ENCODE assay signal across 18 cellular contexts in the genomic region with DNA sequence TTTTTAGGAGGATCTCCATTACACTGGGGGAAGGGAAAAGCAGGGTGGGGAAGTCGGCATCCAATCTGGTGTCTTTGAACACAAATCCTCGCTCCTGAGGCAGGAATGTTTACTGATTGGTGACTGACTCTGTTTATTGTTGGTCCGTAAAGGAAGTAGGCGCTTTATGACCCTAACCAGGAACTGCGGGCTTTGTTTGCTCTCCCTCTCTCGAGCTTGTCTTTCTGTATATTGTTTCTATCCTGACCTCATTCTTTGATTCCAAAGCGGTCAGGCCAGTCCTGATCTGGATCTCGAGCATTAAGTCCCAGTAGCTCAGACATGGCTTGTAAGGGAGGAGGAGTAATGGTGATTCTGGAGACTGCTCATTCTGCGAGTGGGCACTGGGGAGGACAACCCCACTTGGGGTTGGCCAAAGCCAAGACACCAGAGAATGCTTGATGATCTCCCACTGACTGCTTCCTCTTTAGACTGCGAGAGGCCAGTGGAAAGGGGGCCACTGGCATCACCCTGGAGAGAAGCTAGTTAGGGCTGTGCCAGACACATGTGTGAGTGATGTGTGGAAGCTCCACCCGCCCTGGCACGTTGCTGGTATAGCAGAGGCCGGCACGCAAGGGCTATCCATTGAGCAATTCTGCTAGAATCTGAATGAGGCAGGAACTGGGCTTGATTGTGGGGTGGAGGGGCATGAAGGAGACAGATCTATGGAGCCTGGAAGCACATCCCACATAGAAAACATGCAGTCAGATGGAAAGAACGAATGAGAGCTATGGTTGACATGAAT.
A peak's percentile ranks its signal among the peaks of the same experiment; 100 is the strongest.
DNase-seq lines count a peak whose midpoint lies in the region; ATAC-seq, FAIRE-seq and TF ChIP-seq lines count a peak whose summit lies in the region.
"Had no signal": no experiment of that assay in that cellular context is flagged by ENCODE, and none has a peak within 500 bp of the region (broad histone marks: within the 10 kb centered on the region; RNA-seq: fewer than 3 reads in every experiment).

No MANE protein-coding gene starts in this region.

- WGBS in prostate gland: 48% methylated on average over 15 of the region's 15 CpGs

- no peaks in the 10 kb centered on the region for H3K36me3 Mint-ChIP-seq in stimulated activated naive B cell treated with anti-CD40 and anti-IgM and Interleukin-4, amounts not matched to agents 10 μg/mL and 1 μg/mL and 100 μg/mL, for 72 hours
- H3K36me3 Mint-ChIP-seq: activated naive CD8-positive, alpha-beta T cell treated with anti-CD3 and anti-CD28 coated beads for 36 hours; CD4-positive, CD25-positive, alpha-beta regulatory T cell had no signal

- no peaks in the 10 kb centered on the region for H3K4me1 Mint-ChIP-seq in stimulated activated naive B cell treated with anti-CD40 and anti-IgM and Interleukin-4, amounts not matched to agents 10 μg/mL and 1 μg/mL and 100 μg/mL, for 72 hours
- H3K4me1 Mint-ChIP-seq: activated naive CD8-positive, alpha-beta T cell treated with anti-CD3 and anti-CD28 coated beads for 36 hours; CD4-positive, CD25-positive, alpha-beta regulatory T cell had no signal

- peak overlapping the region in 1 of 2 donors; percentile 31 for H3K27ac ChIP-seq in prostate gland
- H3K27ac ChIP-seq in RWPE1: no peak overlapping the region
- H3K27ac ChIP-seq: A549 had no signal

- no peaks in the 10 kb centered on the region for H3K36me3 ChIP-seq in bronchial epithelial cell (ENCODE audit: control insufficient read depth, insufficient read depth, low read length)
- no peaks in the 10 kb centered on the region for H3K36me3 ChIP-seq in prostate gland

- no peak overlapping the region for H3K4me3 Mint-ChIP-seq in stimulated activated naive B cell treated with anti-CD40 and anti-IgM and Interleukin-4, amounts not matched to agents 10 μg/mL and 1 μg/mL and 100 μg/mL, for 72 hours
- H3K4me3 Mint-ChIP-seq: activated CD8-positive, alpha-beta T cell treated with anti-CD3 and anti-CD28 coated beads, Interleukin-2, amount 10 ng/mL, durations not matched to agents 7 days and 5 days; activated naive CD8-positive, alpha-beta T cell treated with anti-CD3 and anti-CD28 coated beads for 36 hours; CD4-positive, CD25-positive, alpha-beta regulatory T cell had no signal

- peak; percentile 80 for FAIRE-seq in bronchial epithelial cell (lab: Jason Lieb, UNC)
- FAIRE-seq: A549, RCC 7860 had no signal

- intact Hi-C loops in prostate gland (cut with DNase I): no loop called here

- H3K9me3 ChIP-seq in prostate gland: no peaks in the 10 kb centered on the region
- H3K9me3 ChIP-seq: A549 had no signal

- no peak for TF ChIP-seq CTCF in bronchial epithelial cell (IDR thresholded peaks at IDR 0.05; ENCODE audit: insufficient read depth, low read length, severe bottlenecking)
- TF ChIP-seq CTCF in prostate gland (IDR thresholded peaks at IDR 0.05): no peak
- TF ChIP-seq CTCF in RWPE1 (conservative IDR thresholded peaks at IDR 0.05; ENCODE audit: low read depth): no peak

- DNase-seq in NCI-H2081 (lab: John Stamatoyannopoulos, UW) (peak; percentile 3 to 41), NCI-H2081 treated with DMSO at 0.1 percent for 48 hours (lab: John Stamatoyannopoulos, UW) (no peak), NCI-H1092 treated with DMSO at 0.1 percent for 48 hours (lab: John Stamatoyannopoulos, UW) (peak; percentile 30), bronchial epithelial cell (ENCODE audit: low read depth) (peak; percentile 67), prostate gland (ENCODE audit: low spot score) (peak; percentile 40), HuH-7.5 (ENCODE audit: low spot score) (no peak), RWPE1 (ENCODE audit: low spot score) (no peak)
- no peak for DNase-seq in stimulated activated naive B cell treated with anti-CD40 and anti-IgM and Interleukin-4, amounts not matched to agents 10 μg/mL and 1 μg/mL and 100 μg/mL, for 72 hours
- DNase-seq: activated CD8-positive, alpha-beta T cell treated with anti-CD3 and anti-CD28 coated beads, Interleukin-2, amount 10 ng/mL, durations not matched to agents 7 days and 5 days; activated naive CD8-positive, alpha-beta T cell treated with anti-CD3 and anti-CD28 coated beads for 36 hours; CD4-positive, CD25-positive, alpha-beta regulatory T cell; EL; KBM-7; NCI-H1105 treated with DMSO at 0.1 percent for 48 hours; NCI-H524; stimulated activated CD4-positive, alpha-beta T cell treated with anti-CD3 and anti-CD28 coated beads, Interleukin-4, amount 100 ng/mL, for 4 hours had no signal

- CTCF ChIA-PET in RWPE1 (lab: Yijun Ruan, JAX): interaction anchor here (0.5 kb wide), 1 partner anchor 83 kb away, joined by 3 read pairs; no protein-coding TSS in a partner anchor

- no peak for ATAC-seq in stimulated activated naive B cell treated with anti-CD40 and anti-IgM and Interleukin-4, amounts not matched to agents 10 μg/mL and 1 μg/mL and 100 μg/mL, for 72 hours (replicated peaks)
- ATAC-seq: A549; activated CD8-positive, alpha-beta T cell treated with anti-CD3 and anti-CD28 coated beads, Interleukin-2, amount 10 ng/mL, durations not matched to agents 7 days and 5 days had no signal

- no peaks in the 10 kb centered on the region for H3K27me3 ChIP-seq in bronchial epithelial cell (ENCODE audit: control insufficient read depth, insufficient read depth, low read length)
- H3K27me3 ChIP-seq in prostate gland (replicated peaks; ENCODE audit: insufficient read depth): no peaks in the 10 kb centered on the region

- POLR2A ChIA-PET in RWPE1 (lab: Yijun Ruan, JAX; ENCODE audit: low non-redundant PET): no interaction called here

- TF ChIP-seq POLR2A in prostate gland (IDR thresholded peaks at IDR 0.05): no peak

- H3K9me3 Mint-ChIP-seq in stimulated activated naive B cell treated with anti-CD40 and anti-IgM and Interleukin-4, amounts not matched to agents 10 μg/mL and 1 μg/mL and 100 μg/mL, for 72 hours: peaks cover 2 to 4% of the 10 kb centered on the region in 2 donors

- H3K27ac Mint-ChIP-seq in stimulated activated naive B cell treated with anti-CD40 and anti-IgM and Interleukin-4, amounts not matched to agents 10 μg/mL and 1 μg/mL and 100 μg/mL, for 72 hours: no peak overlapping the region
- H3K27ac Mint-ChIP-seq: activated CD8-positive, alpha-beta T cell treated with anti-CD3 and anti-CD28 coated beads, Interleukin-2, amount 10 ng/mL, durations not matched to agents 7 days and 5 days; activated naive CD8-positive, alpha-beta T cell treated with anti-CD3 and anti-CD28 coated beads for 36 hours; CD4-positive, CD25-positive, alpha-beta regulatory T cell had no signal

- H3K4me3 ChIP-seq in bronchial epithelial cell (ENCODE audit: low read depth, low read length) (no peak overlapping the region), prostate gland (no peak overlapping the region)
- H3K4me3 ChIP-seq: A549 had no signal

- peaks cover 0 to 4% of the 10 kb centered on the region in 2 donors for H3K27me3 Mint-ChIP-seq in stimulated activated naive B cell treated with anti-CD40 and anti-IgM and Interleukin-4, amounts not matched to agents 10 μg/mL and 1 μg/mL and 100 μg/mL, for 72 hours
- H3K27me3 Mint-ChIP-seq: activated naive CD8-positive, alpha-beta T cell treated with anti-CD3 and anti-CD28 coated beads for 36 hours; CD4-positive, CD25-positive, alpha-beta regulatory T cell had no signal

- H3K4me1 ChIP-seq in prostate gland (replicated peaks): no peaks in the 10 kb centered on the region
- H3K4me1 ChIP-seq: A549 had no signal

Comparison
In these comparisons a context has a peak if more than half of its experiments do, and no peak if none do; other contexts are left out.
1. DNase-seq: peak in NCI-H2081 (2 of 2), NCI-H1092 treated with DMSO at 0.1 percent for 48 hours (single experiment), bronchial epithelial cell (single experiment) and prostate gland (single experiment); none in NCI-H2081 treated with DMSO at 0.1 percent for 48 hours (single experiment), HuH-7.5 (single experiment), RWPE1 (single experiment) and stimulated activated naive B cell treated with anti-CD40 and anti-IgM and Interleukin-4, amounts not matched to agents 10 μg/mL and 1 μg/mL and 100 μg/mL, for 72 hours (single experiment).